ENCODE assay signal across 23 cellular contexts in genomic region chr1:234091065-234091401, GRCh38.
"Had no signal": no experiment of that assay in that cellular context is flagged by ENCODE, and none has a peak within 500 bp of the region (broad histone marks: within the 10 kb centered on the region; RNA-seq: fewer than 3 reads in every experiment).

No MANE protein-coding gene starts in this region.

- H3K9me3 ChIP-seq: colonic mucosa had no signal

- H3K27me3 Mint-ChIP-seq: dendritic cell treated with granulocyte-macrophage colony-stimulating factor and Interleukin-4, amounts not matched to agents 40 ng/mL and 50 ng/mL, for 4 days had no signal

- H3K27ac Mint-ChIP-seq: effector memory CD8-positive, alpha-beta T cell; immature natural killer cell; memory B cell; naive thymus-derived CD4-positive, alpha-beta T cell had no signal

- H3K4me1 ChIP-seq: colonic mucosa, foreskin keratinocyte, gastroesophageal sphincter had no signal

- H3K36me3 ChIP-seq: colonic mucosa, esophagus muscularis mucosa, gastroesophageal sphincter, heart left ventricle had no signal

- H3K4me3 Mint-ChIP-seq: dendritic cell treated with granulocyte-macrophage colony-stimulating factor and Interleukin-4, amounts not matched to agents 40 ng/mL and 50 ng/mL, for 4 days; effector memory CD8-positive, alpha-beta T cell; immature natural killer cell; memory B cell; naive thymus-derived CD4-positive, alpha-beta T cell had no signal

- H3K36me3 Mint-ChIP-seq: immature natural killer cell, memory B cell had no signal

- H3K4me3 ChIP-seq: colonic mucosa, esophagus muscularis mucosa, gastroesophageal sphincter, heart left ventricle, hepatocyte had no signal

- H3K27ac ChIP-seq: colonic mucosa, esophagus muscularis mucosa, foreskin keratinocyte, gastroesophageal sphincter, heart left ventricle, hepatocyte had no signal

- ATAC-seq: effector memory CD8-positive, alpha-beta T cell; foreskin keratinocyte; gastroesophageal sphincter; heart left ventricle; left colon; left lobe of liver; left ventricle myocardium superior; naive thymus-derived CD4-positive, alpha-beta T cell had no signal

- DNase-seq: colonic mucosa; cortex of kidney; effector CD8-positive, alpha-beta T cell; effector memory CD8-positive, alpha-beta T cell; foreskin keratinocyte; heart left ventricle; hypothalamus; immature natural killer cell; islet precursor cell; kidney; kidney glomerular epithelial cell; left colon; left ventricle myocardium superior; mammary epithelial cell; mesendoderm; midbrain; naive thymus-derived CD4-positive, alpha-beta T cell had no signal

- H3K4me1 Mint-ChIP-seq: immature natural killer cell, memory B cell had no signal

- H3K27me3 ChIP-seq: colonic mucosa, foreskin keratinocyte had no signal

- H3K9me3 Mint-ChIP-seq: dendritic cell treated with granulocyte-macrophage colony-stimulating factor and Interleukin-4, amounts not matched to agents 40 ng/mL and 50 ng/mL, for 4 days; effector memory CD8-positive, alpha-beta T cell; immature natural killer cell had no signal
